Comparison of ENCODE assay signal across 8 cellular contexts in the genomic region with DNA sequence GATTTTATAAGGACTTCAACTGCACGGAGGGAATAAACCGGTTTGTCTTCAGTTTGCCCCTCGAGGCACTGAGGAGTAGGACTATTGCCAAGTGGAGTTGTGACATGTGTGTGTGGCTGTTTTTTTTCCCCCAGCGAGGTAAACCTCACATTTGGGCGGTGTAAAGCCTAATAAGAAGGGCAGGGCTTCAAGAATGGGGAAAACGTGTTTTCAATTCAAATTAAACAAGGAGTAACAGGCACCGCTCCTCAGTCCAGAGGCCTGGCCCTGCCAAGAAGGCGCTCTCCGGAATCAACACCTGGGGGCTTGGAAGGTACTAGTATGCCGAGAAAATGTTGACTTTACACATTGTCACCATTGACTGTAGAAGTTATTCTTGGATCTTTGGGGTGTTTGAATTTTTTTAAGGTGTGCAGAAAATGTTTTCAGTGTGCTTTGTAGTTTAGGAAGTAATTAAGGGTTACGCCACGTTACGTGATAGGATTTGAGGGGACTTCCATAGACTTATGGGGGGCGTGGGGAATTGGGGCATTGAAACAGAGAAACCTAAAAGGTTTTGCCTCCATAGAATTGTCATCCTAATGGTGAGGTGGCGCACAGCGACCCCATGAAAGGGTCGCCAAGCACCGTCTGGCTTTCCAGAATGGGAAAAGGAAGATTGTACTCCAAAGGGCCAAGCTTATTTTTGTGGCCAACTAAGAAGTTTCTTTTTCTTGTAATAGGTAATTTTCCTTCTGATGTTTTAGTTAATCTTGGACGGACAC. TPM values are rescaled to one million over a fixed set of nuclear protein-coding genes. Genes with fewer than 3 reads are reported as not detected.
DNase-seq lines count a peak whose midpoint lies in the region; ATAC-seq and TF ChIP-seq lines count a peak whose summit lies in the region.

No MANE protein-coding gene starts in this region.

- no peaks in the 10 kb centered on the region for H4K20me1 ChIP-seq in SK-N-SH (ENCODE audit: insufficient read depth)

- H3K9ac ChIP-seq in SK-N-SH (peak overlapping the region; percentile 88), rectal smooth muscle tissue (ENCODE audit: low read length) (no peak overlapping the region)

- H3K79me2 ChIP-seq in SK-N-SH (ENCODE audit: insufficient read depth) = peaks cover 58% of the 10 kb centered on the region

- peak overlapping the region; percentile 92 to 93 for H3K27ac ChIP-seq in SK-N-SH (ENCODE audit: low read depth in 2 of 2, low read length in 1 of 2)
- H3K27ac ChIP-seq in rectal smooth muscle tissue (ENCODE audit: low read depth, low read length) = no peak overlapping the region

- H3K4me3 ChIP-seq in H7 (ENCODE audit: insufficient read depth, low read depth, low read length) (peak overlapping the region; percentile 76), SK-N-SH (ENCODE audit: low read depth in 2 of 2, low read length in 1 of 2) (peak overlapping the region; percentile 67 to 70), foreskin fibroblast (ENCODE audit: low read depth in 1 of 2, low read length in 2 of 2) (peak overlapping the region; percentile 58 to 69), rectal smooth muscle tissue (ENCODE audit: low read length) (peak overlapping the region; percentile 64)

- TF ChIP-seq RAD21 in SK-N-SH (IDR thresholded peaks at IDR 0.05; ENCODE audit: low read length) = no peak

- H3F3A ChIP-seq in SK-N-SH (replicated peaks; ENCODE audit: insufficient read depth) = peaks cover 41% of the 10 kb centered on the region

- H3K27me3 ChIP-seq in H7 (ENCODE audit: control insufficient read depth, insufficient read depth, low read length) = peaks cover 27% of the 10 kb centered on the region
- no peaks in the 10 kb centered on the region for H3K27me3 ChIP-seq in SK-N-SH (ENCODE audit: insufficient read depth)
- H3K27me3 ChIP-seq in rectal smooth muscle tissue (ENCODE audit: control insufficient read depth, insufficient read depth, low read length) = peaks cover 4% of the 10 kb centered on the region

- no peak for TF ChIP-seq CTCF in SK-N-SH (IDR thresholded peaks at IDR 0.05)
- no peak for TF ChIP-seq CTCF in foreskin fibroblast (IDR thresholded peaks at IDR 0.05; ENCODE audit: low read depth, low read length)

- TF ChIP-seq EP300 in SK-N-SH (IDR thresholded peaks at IDR 0.05; ENCODE audit: borderline replicate concordance in 1 of 2, low read depth in 1 of 2, low read length in 1 of 2) = no peak

- POLR2A ChIA-PET in SK-N-SH (lab: Yijun Ruan, JAX) = no interaction called here

- whole genome bisulfite sequencing in SK-N-SH (ENCODE audit: low lambda C conversion rate) = 31% methylated on average over 19 of the region's 19 CpGs

- H3K4me2 ChIP-seq in SK-N-SH = peak overlapping the region; percentile 90

- H3K9me3 ChIP-seq in SK-N-SH = no peaks in the 10 kb centered on the region

- DNase-seq in H7 (peak; percentile 5), SK-N-SH (no peak), foreskin fibroblast (no peak), NCI-H345 (lab: John Stamatoyannopoulos, UW) (no peak), cerebellar nuclear complex (lab: John Stamatoyannopoulos, UW) (no peak)

- ATAC-seq in HG03565 (IDR thresholded peaks at IDR 0.05; ENCODE audit: unreplicated experiment) (no peak), GM18868 (IDR thresholded peaks at IDR 0.05; ENCODE audit: unreplicated experiment) (no peak)

- H2AFZ ChIP-seq in SK-N-SH (ENCODE audit: low read depth) = peak overlapping the region; percentile 44; the same call in 1 of the 2 replicates

- CTCF ChIA-PET in SK-N-SH (lab: Yijun Ruan, JAX) = no interaction called here

- H3K9me2 ChIP-seq in SK-N-SH = no peaks in the 10 kb centered on the region

- H3K4me1 ChIP-seq in SK-N-SH (ENCODE audit: control insufficient read depth in 1 of 2, insufficient read depth in 2 of 2, low read depth in 1 of 2, low read length in 1 of 2) = no peaks in the 10 kb centered on the region; a peak in 1 of 4 replicates
- no peaks in the 10 kb centered on the region for H3K4me1 ChIP-seq in rectal smooth muscle tissue (ENCODE audit: control insufficient read depth, insufficient read depth, low read length)

- H3K36me3 ChIP-seq in H7 (replicated peaks; ENCODE audit: control insufficient read depth, insufficient read depth, low read length) (no peaks in the 10 kb centered on the region), SK-N-SH (replicated peaks in 1 of 2; ENCODE audit: control insufficient read depth in 1 of 2, insufficient read depth in 2 of 2, low read length in 1 of 2) (peaks cover 0 to 3% of the 10 kb centered on the region in 2 experiments), rectal smooth muscle tissue (ENCODE audit: control insufficient read depth, insufficient read depth, low read length) (no peaks in the 10 kb centered on the region)

TF ChIP-seq in SK-N-SH, 30 proteins besides CTCF, POLR2A, EP300 and RAD21:
- TF ChIP-seq TAF1 (IDR thresholded peaks at IDR 0.05; ENCODE audit: borderline replicate concordance, low read depth, low read length) = peak; percentile 43; the same call in 1 of the 2 replicates
- no peak for TF ChIP-seq NRF1 (IDR thresholded peaks at IDR 0.05; ENCODE audit: low read depth, low read length)

RNA-seq across cellular contexts. Expression of gene ADGRG6, which starts 0.8 kb away (rescaled TPM):
- total RNA-seq in H7 (2014; rRNA removed; shearing (Covaris generic)) = 0.96 and 4.4 TPM in 2 replicates
- 61.5 and 91.8 TPM in 2 replicates for polyA plus RNA-seq in SK-N-SH (2012; rRNA removed)
- 83.4 and 84.3 TPM in 2 replicates for polyA plus RNA-seq in SK-N-SH (2012; cell fraction: cytosol; rRNA removed)
- 78.5 and 178 TPM in 2 replicates for polyA plus RNA-seq in SK-N-SH (2012; cell fraction: nucleus; rRNA removed)
